ENCODE assay signal across 27 cellular contexts in the genomic region with DNA sequence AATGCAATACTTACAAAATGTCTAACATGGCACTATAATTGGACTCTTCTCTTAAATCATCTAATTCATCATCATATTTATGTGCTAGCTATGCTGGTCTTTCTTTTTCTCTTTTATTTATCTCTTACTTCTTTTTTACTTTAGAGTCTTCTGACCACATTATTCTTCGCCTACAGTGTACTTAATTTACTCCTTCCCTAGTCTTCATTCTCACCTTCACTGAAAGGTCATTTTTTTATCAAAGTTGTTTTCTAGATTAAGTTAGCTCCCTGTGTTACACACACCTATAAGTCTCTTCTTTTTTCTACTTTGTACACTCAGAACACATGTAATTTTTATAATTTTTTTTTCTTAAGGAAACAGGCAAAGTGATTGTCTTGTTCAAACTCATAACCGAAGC.
"Had no signal": no experiment of that assay in that cellular context is flagged by ENCODE, and none has a peak within 500 bp of the region (broad histone marks: within the 10 kb centered on the region; RNA-seq: fewer than 3 reads in every experiment).

No MANE protein-coding gene starts in this region.

- DNase-seq: stimulated activated CD4-positive, alpha-beta T cell treated with anti-CD3 and anti-CD28 coated beads, Interleukin-2, amount 100 ng/mL, for 48 hours; stimulated activated CD4-positive, alpha-beta T cell treated with anti-CD3 and anti-CD28 coated beads, Interleukin-4, amount 100 ng/mL, for 1 hour; stimulated activated CD4-positive, alpha-beta T cell treated with anti-CD3 and anti-CD28 coated beads, Interleukin-4, amount 100 ng/mL, for 24 hours; stimulated activated CD4-positive, alpha-beta T cell treated with anti-CD3 and anti-CD28 coated beads, Interleukin-4, amount 100 ng/mL, for 4 hours; stimulated activated CD8-positive, alpha-beta memory T cell treated with anti-CD3 and anti-CD28 coated beads, Interleukin-4, amount 100 ng/mL, for 48 hours; stimulated activated naive B cell treated with anti-CD40 and anti-IgM and Interleukin-4, amounts not matched to agents 10 μg/mL and 1 μg/mL and 100 μg/mL, for 72 hours; stimulated activated naive CD4-positive, alpha-beta T cell; stimulated activated naive CD4-positive, alpha-beta T cell treated with Interleukin-2 at 50 U/mL for 16 hours; stimulated activated naive CD8-positive, alpha-beta T cell treated with anti-CD3 and anti-CD28 coated beads, Interleukin-15, amount 100 ng/mL, for 72 hours; stimulated activated naive CD8-positive, alpha-beta T cell treated with anti-CD3 and anti-CD28 coated beads, Interleukin-15, Interleukin-2, amounts not matched to agents 100 U/mL and 50 U/mL, for 24 hours; stomach; substantia nigra; testis; thyroid gland; tibial artery; transverse colon; trophoblast cell; upper lobe of left lung; upper lobe of right lung; uterus had no signal

- H3K4me1 ChIP-seq: stomach, suprapubic skin, testis, thyroid gland, tibial artery, tibial nerve, transverse colon, upper lobe of left lung, upper lobe of right lung, uterus, vagina had no signal

- H3K9me3 ChIP-seq: stomach, suprapubic skin, testis, thoracic aorta, thyroid gland, tibial artery, tibial nerve, transverse colon, upper lobe of left lung, upper lobe of right lung, uterus, vagina had no signal

- H3K4me3 ChIP-seq: stomach, suprapubic skin, testis, thoracic aorta, thyroid gland, tibial artery, tibial nerve, transverse colon, upper lobe of left lung, upper lobe of right lung, uterus, vagina had no signal

- H3K36me3 ChIP-seq: stomach, suprapubic skin, thoracic aorta, thyroid gland, tibial artery, tibial nerve, transverse colon, upper lobe of left lung, upper lobe of right lung, uterus, vagina had no signal

- FAIRE-seq: urothelium cell line had no signal

- H3K27me3 ChIP-seq: stomach, suprapubic skin, testis, thyroid gland, tibial artery, tibial nerve, transverse colon, upper lobe of left lung, upper lobe of right lung, uterus, vagina had no signal

- ATAC-seq: stimulated activated effector memory CD8-positive, alpha-beta T cell treated with anti-CD3 and anti-CD28 coated beads, Interleukin-12 subunit alpha, Interleukin-12 subunit beta, amount 100 ng/mL, for 72 hours; stimulated activated memory B cell treated with anti-CD40 and anti-IgM and Interleukin-4, amounts not matched to agents 10 μg/mL and 1 μg/mL and 100 μg/mL, for 72 hours; stimulated activated naive B cell treated with anti-CD40 and anti-IgM and Interleukin-4, amounts not matched to agents 10 μg/mL and 1 μg/mL and 100 μg/mL, for 72 hours; stimulated activated naive CD8-positive, alpha-beta T cell treated with anti-CD3 and anti-CD28 coated beads, Interleukin-15, amount 100 ng/mL, for 72 hours; stimulated activated naive CD8-positive, alpha-beta T cell treated with anti-CD3 and anti-CD28 coated beads, Interleukin-15, Interleukin-2, amounts not matched to agents 100 U/mL and 50 U/mL, for 24 hours; upper lobe of right lung had no signal

- H3K27ac ChIP-seq: stomach, suprapubic skin, testis, thoracic aorta, thyroid gland, tibial artery, tibial nerve, transverse colon, upper lobe of left lung, upper lobe of right lung, uterus, vagina had no signal
